Comparison of ENCODE assay signal across 8 cellular contexts in the genomic region with DNA sequence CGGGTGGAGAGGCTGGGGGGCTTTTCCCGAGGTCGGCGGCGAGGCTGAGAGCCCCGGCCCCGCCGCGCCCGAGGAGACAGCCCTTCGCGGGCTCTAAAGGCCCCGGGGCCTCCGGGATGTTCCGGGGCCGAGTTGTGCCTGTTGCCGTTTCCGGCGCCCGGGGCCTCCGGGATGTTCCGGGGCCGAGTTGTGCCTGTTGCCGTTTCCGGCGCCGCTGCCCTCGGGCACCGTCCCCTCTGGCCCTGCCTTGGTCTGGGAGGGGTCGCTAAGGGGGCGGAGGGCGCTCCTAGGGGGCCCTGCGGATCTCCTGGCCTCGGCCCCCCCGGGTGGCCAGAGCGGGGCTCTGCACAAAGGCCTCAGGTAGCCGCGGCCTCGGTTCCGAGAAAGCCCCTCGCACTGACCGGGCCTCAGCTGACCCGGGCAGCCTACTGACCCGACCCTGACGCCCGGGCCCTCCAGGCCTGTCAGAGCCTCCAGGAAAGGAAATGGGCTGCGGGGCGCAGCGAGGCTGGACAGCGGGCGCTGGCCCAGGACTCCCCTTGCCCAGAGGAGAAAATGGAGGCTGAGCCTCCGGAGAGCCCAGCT. TPM values are rescaled to one million over a fixed set of nuclear protein-coding genes. Genes with fewer than 3 reads are reported as not detected.
DNase-seq lines count a peak whose midpoint lies in the region; ATAC-seq and TF ChIP-seq lines count a peak whose summit lies in the region.

No MANE protein-coding gene starts in this region.

- peaks cover 33% of the 10 kb centered on the region for H3K4me1 Mint-ChIP-seq in WTC11

- H3K36me3 ChIP-seq in SK-N-SH (replicated peaks in 1 of 2; ENCODE audit: control insufficient read depth in 1 of 2, insufficient read depth in 2 of 2, low read length in 1 of 2) (no peaks in the 10 kb centered on the region), iPS-15b (ENCODE audit: control insufficient read depth, insufficient read depth, low read length) (no peaks in the 10 kb centered on the region), stomach (no peaks in the 10 kb centered on the region)

- TF ChIP-seq CTCF in SK-N-SH (IDR thresholded peaks at IDR 0.05) (no peak; the same call in 1 of the 2 replicates), WTC11 (IDR thresholded peaks at IDR 0.05) (no peak), stomach (IDR thresholded peaks at IDR 0.05) (no peak)

- H3K4me1 ChIP-seq in SK-N-SH (ENCODE audit: control insufficient read depth in 1 of 2, insufficient read depth in 2 of 2, low read depth in 1 of 2, low read length in 1 of 2) (peaks cover 6 to 20% of the 10 kb centered on the region in 2 experiments; a peak in 2 of 4 replicates), iPS-15b (ENCODE audit: control insufficient read depth, insufficient read depth, low read length) (peaks cover 18% of the 10 kb centered on the region), stomach (peaks cover 28 to 55% (median 39%) of the 10 kb centered on the region in 4 donors)

- no peaks in the 10 kb centered on the region for H3K9me3 ChIP-seq in SK-N-SH
- no peaks in the 10 kb centered on the region for H3K9me3 ChIP-seq in iPS-15b (ENCODE audit: control insufficient read depth, insufficient read depth, low read length)
- H3K9me3 ChIP-seq in stomach, result no peaks in the 10 kb centered on the region

- no peak; the same call in 2 of the 3 replicates for ATAC-seq in SK-N-SH treated with all-trans-retinoic acid at 6 μM for 48 hours
- ATAC-seq in WTC11, result no peak
- ATAC-seq in GM21360 (IDR thresholded peaks at IDR 0.05; ENCODE audit: unreplicated experiment), result no peak

- H3K4me3 ChIP-seq in SK-N-SH (ENCODE audit: low read depth in 2 of 2, low read length in 1 of 2) (peak overlapping the region; percentile 43 to 57), iPS-15b (ENCODE audit: low read depth, low read length) (peak overlapping the region; percentile 8), stomach (peak overlapping the region; percentile 49 to 64 (median 60))

- TF ChIP-seq EP300 in SK-N-SH (IDR thresholded peaks at IDR 0.05; ENCODE audit: borderline replicate concordance in 1 of 2, low read depth in 1 of 2, low read length in 1 of 2) (no peak), stomach (IDR thresholded peaks at IDR 0.05) (no peak)

- no peak for TF ChIP-seq RAD21 in SK-N-SH (IDR thresholded peaks at IDR 0.05; ENCODE audit: low read length)

- peaks cover 18% of the 10 kb centered on the region for H3F3A ChIP-seq in SK-N-SH (replicated peaks; ENCODE audit: insufficient read depth)

- H3K27me3 ChIP-seq in SK-N-SH (ENCODE audit: insufficient read depth) (no peaks in the 10 kb centered on the region), iPS-15b (ENCODE audit: control insufficient read depth, insufficient read depth, low read length) (peaks cover 16% of the 10 kb centered on the region), stomach (peaks cover 0 to 18% (median 0%) of the 10 kb centered on the region in 3 donors)

- no peaks in the 10 kb centered on the region for H3K9me2 ChIP-seq in SK-N-SH

- WGBS in SK-N-SH (ENCODE audit: low lambda C conversion rate), result 68% methylated on average over 15 of the region's 52 CpGs
- whole genome bisulfite sequencing in stomach, 5 donors, result 10 to 58% (median 17%) methylated on average over 9 to 52 of the region's 52 CpGs

- H3K36me3 Mint-ChIP-seq in WTC11, result no peaks in the 10 kb centered on the region

- intact Hi-C loops in stomach (cut with DNase I; ENCODE audit: low total_unique reads), result loop anchor here (10.0 kb wide), 3 partner anchors 54 to 184 kb away; no protein-coding TSS in a partner anchor

- DNase-seq in SK-N-SH (no peak), WTC11 (ENCODE audit: low spot score) (no peak), stomach (no peak), KG1 (lab: John Stamatoyannopoulos, UW) (no peak), amniotic stem cell (lab: John Stamatoyannopoulos, UW) (no peak)

- H3K4me2 ChIP-seq in SK-N-SH, result peak overlapping the region; percentile 99

- H3K9ac ChIP-seq in SK-N-SH, result peak overlapping the region; percentile 83
- no peak overlapping the region for H3K9ac ChIP-seq in iPS-15b (ENCODE audit: low read depth, low read length)

- H3K27ac ChIP-seq in SK-N-SH (ENCODE audit: low read depth in 2 of 2, low read length in 1 of 2) (peak overlapping the region in 1 of 2 experiments; percentile 24; a peak in 2 of 4 replicates), stomach (peak overlapping the region; percentile 76 to 89 (median 86))

- H3K27ac Mint-ChIP-seq in WTC11, result no peak overlapping the region

- H3K79me2 ChIP-seq in SK-N-SH (ENCODE audit: insufficient read depth), result no peaks in the 10 kb centered on the region

- CTCF ChIA-PET in SK-N-SH (lab: Yijun Ruan, JAX), result interaction anchor here (0.6 to 3.5 kb wide), 8 partner anchors 48 to 236 kb away, joined by 3 to 15 read pairs (median 6); no protein-coding TSS in a partner anchor
- CTCF ChIA-PET in WTC11 (lab: Charles Lee), result interaction anchor here (1.0 to 1.8 kb wide), 3 partner anchors 35 to 93 kb away, joined by 3 to 10 read pairs (median 6); a partner anchor contains a TSS

- H2AFZ ChIP-seq in SK-N-SH (ENCODE audit: low read depth), result peak overlapping the region; percentile 95

- TF ChIP-seq POLR2A in stomach (IDR thresholded peaks at IDR 0.05), result no peak

- POLR2A ChIA-PET in SK-N-SH (lab: Yijun Ruan, JAX), result no interaction called here
- POLR2A ChIA-PET in WTC11 (lab: Charles Lee), result interaction anchor here (0.8 to 1.8 kb wide), 2 partner anchors 24 to 94 kb away, joined by 4 to 11 read pairs; a partner anchor contains a TSS

- H3K9me3 Mint-ChIP-seq in WTC11, result no peaks in the 10 kb centered on the region

- H4K20me1 ChIP-seq in SK-N-SH (ENCODE audit: insufficient read depth), result no peaks in the 10 kb centered on the region

- H3K27me3 Mint-ChIP-seq in WTC11 (ENCODE audit: low read depth), result peaks cover 54% of the 10 kb centered on the region

- no peak overlapping the region for H3K4me3 Mint-ChIP-seq in WTC11

TF ChIP-seq in SK-N-SH, 30 proteins besides CTCF, POLR2A, EP300 and RAD21 (continues in another document):
- TF ChIP-seq JUND (IDR thresholded peaks at IDR 0.05), result no peak
- no peak for TF ChIP-seq RFX5 (IDR thresholded peaks at IDR 0.05; ENCODE audit: low read length)
- no peak for TF ChIP-seq MEF2A (IDR thresholded peaks at IDR 0.05; ENCODE audit: borderline replicate concordance, low read depth)
- no peak for TF ChIP-seq RCOR1 (IDR thresholded peaks at IDR 0.05; ENCODE audit: low read length)
- TF ChIP-seq, protein P1, sequence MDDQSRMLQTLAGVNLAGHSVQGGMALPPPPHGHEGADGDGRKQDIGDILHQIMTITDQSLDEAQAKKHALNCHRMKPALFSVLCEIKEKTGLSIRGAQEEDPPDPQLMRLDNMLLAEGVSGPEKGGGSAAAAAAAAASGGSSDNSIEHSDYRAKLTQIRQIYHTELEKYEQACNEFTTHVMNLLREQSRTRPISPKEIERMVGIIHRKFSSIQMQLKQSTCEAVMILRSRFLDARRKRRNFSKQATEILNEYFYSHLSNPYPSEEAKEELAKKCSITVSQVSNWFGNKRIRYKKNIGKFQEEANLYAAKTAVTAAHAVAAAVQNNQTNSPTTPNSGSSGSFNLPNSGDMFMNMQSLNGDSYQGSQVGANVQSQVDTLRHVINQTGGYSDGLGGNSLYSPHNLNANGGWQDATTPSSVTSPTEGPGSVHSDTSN (IDR thresholded peaks at IDR 0.05), result no peak

TF ChIP-seq in SK-N-SH treated with all-trans-retinoic acid at 6 μM for 48 hours, 23 proteins besides CTCF, POLR2A, EP300 and RAD21 (continues in another document):
- TF ChIP-seq ZC3H10 (CRISPR knock-in tag; IDR thresholded peaks at IDR 0.05), result no peak
- no peak for TF ChIP-seq TOX (CRISPR knock-in tag; IDR thresholded peaks at IDR 0.05; ENCODE audit: borderline replicate concordance)

TF ChIP-seq in WTC11, 78 proteins besides CTCF, POLR2A, EP300 and RAD21 (continues in another document):
- TF ChIP-seq NFYB (CRISPR knock-in tag; conservative IDR thresholded peaks at IDR 0.05; ENCODE audit: low read depth) (no peak), FOXJ3 (CRISPR knock-in tag; IDR thresholded peaks at IDR 0.05; ENCODE audit: borderline replicate concordance) (no peak), SMAD4 (CRISPR knock-in tag; IDR thresholded peaks at IDR 0.05) (no peak), TCF7 (CRISPR knock-in tag; IDR thresholded peaks at IDR 0.05; ENCODE audit: low read depth) (no peak), MXD4 (CRISPR knock-in tag; IDR thresholded peaks at IDR 0.05; ENCODE audit: borderline replicate concordance) (no peak)

RNA-seq across cellular contexts. Expression of a gene that starts 24.2 kb away (rescaled TPM):
- 3,367 and 7,871 TPM in 2 replicates for polyA plus RNA-seq in SK-N-SH (2012; rRNA removed)
- 4,016 and 6,640 TPM in 2 replicates for polyA plus RNA-seq in SK-N-SH (2012; cell fraction: cytosol; rRNA removed)
- 7,589 and 12,425 TPM in 2 replicates for polyA plus RNA-seq in SK-N-SH (2012; cell fraction: nucleus; rRNA removed)
- total RNA-seq in WTC11 (2021), result 3,338 to 3,455 TPM (median 3,348 TPM) in 3 replicates
- total RNA-seq in stomach, result 1,000 to 10,000 TPM in 4 of 5 donors, 100 to 1,000 TPM in 1; 978 to 2,952 (median 1,777) TPM
- polyA plus RNA-seq in stomach, result 1,000 to 10,000 TPM; 1,866 to 2,457 (median 2,070) TPM

RNA-seq across cellular contexts. Expression of a gene that starts 39.8 kb away (rescaled TPM):
- polyA plus RNA-seq in SK-N-SH (2012; rRNA removed) (2.0 and 2.1 TPM in 2 replicates), stomach (1 to 10 TPM in 2 of 3 donors, under 1 TPM in 1; 0.90 to 2.7 (median 2.1) TPM)
- 0.31 and 0.79 TPM in 2 replicates for polyA plus RNA-seq in SK-N-SH (2012; cell fraction: cytosol; rRNA removed)
- 10.6 and 13.6 TPM in 2 replicates for polyA plus RNA-seq in SK-N-SH (2012; cell fraction: nucleus; rRNA removed)
- total RNA-seq in WTC11 (2021) (0.31 to 0.89 TPM (median 0.46 TPM) in 3 replicates), stomach (10 to 100 TPM in 1 of 5 donors, 1 to 10 TPM in 3, not detected in 1; 2.8 to 21.7 (median 6.2) TPM)

Comparison
In these comparisons a context has a peak if more than half of its experiments do, and no peak if none do; other contexts are left out.
1. H3K4me3 ChIP-seq: peak in every context shown above with its lines; median percentile 60 in stomach; 50 in SK-N-SH; 8 in iPS-15b.